Comparison of ENCODE assay signal across 23 cellular contexts in the genomic region with DNA sequence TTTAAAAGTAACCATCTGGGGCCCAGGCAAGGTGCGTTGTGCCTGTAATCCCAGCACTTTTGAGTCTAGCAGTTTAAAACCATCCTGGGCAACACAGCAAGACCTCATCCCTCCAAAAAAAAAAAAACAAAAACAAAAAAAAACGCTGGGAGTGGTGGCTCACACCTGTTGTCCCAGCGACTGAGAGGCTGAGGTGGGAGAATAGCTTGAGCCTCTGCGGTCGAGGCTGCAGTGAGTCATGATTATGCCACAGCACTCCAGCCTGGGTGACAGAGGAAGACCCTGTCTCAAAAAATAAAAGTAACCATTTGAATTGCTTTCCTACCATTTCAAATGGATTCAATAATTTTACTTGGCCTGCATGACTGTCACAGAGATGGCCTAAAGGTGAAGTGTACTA.
DNase-seq lines count a peak whose midpoint lies in the region; ATAC-seq and TF ChIP-seq lines count a peak whose summit lies in the region.
"Had no signal": no experiment of that assay in that cellular context is flagged by ENCODE, and none has a peak within 500 bp of the region (broad histone marks: within the 10 kb centered on the region; RNA-seq: fewer than 3 reads in every experiment).

No MANE protein-coding gene starts in this region.

- H3F3A ChIP-seq in SK-N-SH (replicated peaks; ENCODE audit: insufficient read depth) = peaks cover 14% of the 10 kb centered on the region

- H3K4me2 ChIP-seq in SK-N-SH (no peak overlapping the region), mesenchymal stem cell (ENCODE audit: low read length, poor library complexity, severe bottlenecking) (no peak overlapping the region)

- H2BK120ac ChIP-seq in mesenchymal stem cell (ENCODE audit: low read depth, low read length) = no peak overlapping the region

- H3K9me2 ChIP-seq in SK-N-SH = no peaks in the 10 kb centered on the region

- TF ChIP-seq CTCF in SK-N-SH (IDR thresholded peaks at IDR 0.05) (no peak), RWPE1 (conservative IDR thresholded peaks at IDR 0.05; ENCODE audit: low read depth) (no peak)

- H3K79me1 ChIP-seq in mesenchymal stem cell (replicated peaks; ENCODE audit: low read length, poor library complexity, severe bottlenecking) = no peaks in the 10 kb centered on the region

- H3K36me3 ChIP-seq in SK-N-SH (replicated peaks in 1 of 2; ENCODE audit: control insufficient read depth in 1 of 2, insufficient read depth in 2 of 2, low read length in 1 of 2) (no peaks in the 10 kb centered on the region), mesenchymal stem cell (ENCODE audit: control insufficient read depth in 1 of 2, insufficient read depth in 2 of 2, low read depth in 1 of 2, low read length in 2 of 2) (no peaks in the 10 kb centered on the region)

- H2AFZ ChIP-seq in SK-N-SH (ENCODE audit: low read depth) (0 out of 2 replicates have a peak overlapping the region, but pooled peaks have one; percentile 37), mesenchymal stem cell (ENCODE audit: low read depth, low read length) (no peak overlapping the region)

- POLR2A ChIA-PET in SK-N-SH (lab: Yijun Ruan, JAX) (no interaction called here), RWPE1 (lab: Yijun Ruan, JAX; ENCODE audit: low non-redundant PET) (no interaction called here)

- H2AK5ac ChIP-seq in mesenchymal stem cell (ENCODE audit: low read length, severe bottlenecking) = no peak overlapping the region

- H3K27ac ChIP-seq in SK-N-SH (ENCODE audit: low read depth in 2 of 2, low read length in 1 of 2) (no peak overlapping the region; a peak in 1 of 4 replicates), RWPE1 (peak overlapping the region; percentile 56), mesenchymal stem cell (ENCODE audit: low read length, poor library complexity, severe bottlenecking) (no peak overlapping the region)
- H3K27ac ChIP-seq: 22Rv1, C4-2B, SK-N-MC had no signal

- no peak overlapping the region for H3K18ac ChIP-seq in mesenchymal stem cell (ENCODE audit: low read depth in 1 of 2, low read length in 2 of 2)

- CTCF ChIA-PET in SK-N-SH (lab: Yijun Ruan, JAX) (no interaction called here), RWPE1 (lab: Yijun Ruan, JAX) (interaction anchor here (0.6 to 0.9 kb wide), 2 partner anchors 10 to 27 kb away, joined by 3 read pairs; no protein-coding TSS in a partner anchor)

- no peak overlapping the region for H3K23ac ChIP-seq in mesenchymal stem cell (ENCODE audit: low read length in 2 of 2)

- H3K9me3 ChIP-seq in SK-N-SH = no peaks in the 10 kb centered on the region
- no peaks in the 10 kb centered on the region for H3K9me3 ChIP-seq in mesenchymal stem cell (ENCODE audit: control insufficient read depth, low read length)

- H3K4me3 ChIP-seq in SK-N-SH (ENCODE audit: low read depth in 2 of 2, low read length in 1 of 2) (no peak overlapping the region), mesenchymal stem cell (ENCODE audit: insufficient read depth in 1 of 2, low read depth in 1 of 2, low read length in 2 of 2) (no peak overlapping the region)
- H3K4me3 ChIP-seq: SK-N-MC had no signal

- H2BK15ac ChIP-seq in mesenchymal stem cell (ENCODE audit: low read depth, poor library complexity, severe bottlenecking) = no peak overlapping the region

- no peak overlapping the region for H4K8ac ChIP-seq in mesenchymal stem cell (ENCODE audit: low read length)

- H4K91ac ChIP-seq in mesenchymal stem cell (ENCODE audit: low read length) = peak overlapping the region; percentile 50

- H3K27me3 ChIP-seq in SK-N-SH (ENCODE audit: insufficient read depth) (no peaks in the 10 kb centered on the region), mesenchymal stem cell (ENCODE audit: control insufficient read depth in 1 of 2, insufficient read depth in 1 of 2, low read length in 2 of 2) (no peaks in the 10 kb centered on the region)

- no peak for TF ChIP-seq RAD21 in SK-N-SH (IDR thresholded peaks at IDR 0.05; ENCODE audit: low read length)

- TF ChIP-seq EP300 in SK-N-SH (IDR thresholded peaks at IDR 0.05; ENCODE audit: borderline replicate concordance in 1 of 2, low read depth in 1 of 2, low read length in 1 of 2) = no peak

- H3K4me1 ChIP-seq in SK-N-SH (ENCODE audit: control insufficient read depth in 1 of 2, insufficient read depth in 2 of 2, low read depth in 1 of 2, low read length in 1 of 2) (peaks cover 0 to 8% of the 10 kb centered on the region in 2 experiments; a peak in 1 of 4 replicates), mesenchymal stem cell (ENCODE audit: control insufficient read depth, insufficient read depth, low read depth, low read length) (no peaks in the 10 kb centered on the region)

- H4K20me1 ChIP-seq in SK-N-SH (ENCODE audit: insufficient read depth) = no peaks in the 10 kb centered on the region

- WGBS in SK-N-SH (ENCODE audit: low lambda C conversion rate) = 92% methylated on average over 5 of the region's 5 CpGs
- WGBS in mesenchymal stem cell = 90% methylated on average over 5 of the region's 5 CpGs

- H3K4ac ChIP-seq in mesenchymal stem cell (ENCODE audit: low read depth in 1 of 2, low read length in 2 of 2) = no peak overlapping the region

- H3K14ac ChIP-seq in mesenchymal stem cell (ENCODE audit: low read length in 2 of 2) = no peak overlapping the region

- no peak for DNase-seq in SK-N-SH
- DNase-seq in RWPE1 (ENCODE audit: low spot score) = no peak
- DNase-seq in mesenchymal stem cell = no peak
- DNase-seq in HT-29 (ENCODE audit: low spot score) = no peak
- no peak for DNase-seq in GDM1 (lab: John Stamatoyannopoulos, UW)
- DNase-seq in NCI-H1417 (lab: John Stamatoyannopoulos, UW) = no peak
- DNase-seq: CD8-positive, alpha-beta memory T cell; GOT3; HCEC 1CT; Kasumi-1; MM.1S; NCI-H1048; NCI-H1436; NCI-H1930; NCI-H226; NCI-H774; OCI-M1; SHP77 had no signal

- H3K9ac ChIP-seq in SK-N-SH = no peak overlapping the region
- no peak overlapping the region for H3K9ac ChIP-seq in mesenchymal stem cell (ENCODE audit: low read length)

- ATAC-seq in SK-N-SH treated with all-trans-retinoic acid at 6 μM for 48 hours = no peak
- no peak for ATAC-seq in HG03135 (IDR thresholded peaks at IDR 0.05; ENCODE audit: unreplicated experiment)

- H3K79me2 ChIP-seq in SK-N-SH (ENCODE audit: insufficient read depth) = no peaks in the 10 kb centered on the region

- H2BK12ac ChIP-seq in mesenchymal stem cell (ENCODE audit: low read length in 2 of 2) = no peak overlapping the region

- no peak overlapping the region for H2BK5ac ChIP-seq in mesenchymal stem cell (ENCODE audit: low read depth, low read length, poor library complexity, severe bottlenecking)

TF ChIP-seq in SK-N-SH, 30 proteins besides CTCF, POLR2A, EP300 and RAD21:
- TF ChIP-seq ZBTB33 (IDR thresholded peaks at IDR 0.05; ENCODE audit: borderline replicate concordance, low read depth) (no peak), RFX5 (IDR thresholded peaks at IDR 0.05; ENCODE audit: low read length) (no peak), NRF1 (IDR thresholded peaks at IDR 0.05; ENCODE audit: low read depth, low read length) (no peak)

TF ChIP-seq in SK-N-SH treated with all-trans-retinoic acid at 6 μM for 48 hours, 23 proteins besides CTCF, POLR2A, EP300 and RAD21:
- TF ChIP-seq POU6F1 (CRISPR knock-in tag; IDR thresholded peaks at IDR 0.05; ENCODE audit: borderline replicate concordance, low read depth) (no peak), ZNF565 (CRISPR knock-in tag; conservative IDR thresholded peaks at IDR 0.05; ENCODE audit: low read depth) (no peak), ZFP3 (CRISPR knock-in tag; IDR thresholded peaks at IDR 0.05) (no peak), TOX (CRISPR knock-in tag; IDR thresholded peaks at IDR 0.05; ENCODE audit: borderline replicate concordance) (no peak), PPARA (CRISPR knock-in tag; IDR thresholded peaks at IDR 0.05; ENCODE audit: borderline replicate concordance) (no peak), ISL1 (CRISPR knock-in tag; IDR thresholded peaks at IDR 0.05) (no peak), ZNF8 (CRISPR knock-in tag; IDR thresholded peaks at IDR 0.05) (no peak), ESRRG (CRISPR knock-in tag; IDR thresholded peaks at IDR 0.05) (no peak), RARB (CRISPR knock-in tag; IDR thresholded peaks at IDR 0.05) (no peak), ZNF70 (CRISPR knock-in tag; IDR thresholded peaks at IDR 0.05) (no peak), BACH2 (CRISPR knock-in tag; IDR thresholded peaks at IDR 0.05; ENCODE audit: borderline replicate concordance) (no peak)
